ENCODE assay signal across 1 cellular context in genomic region chr13:98111168-98112098, GRCh38.
TF ChIP-seq lines count a peak whose summit lies in the region.

No MANE protein-coding gene starts in this region.

TF ChIP-seq in HepG2, 621 proteins besides CTCF, POLR2A, EP300 and RAD21 (continued from another document):
- TF ChIP-seq, protein P1, sequence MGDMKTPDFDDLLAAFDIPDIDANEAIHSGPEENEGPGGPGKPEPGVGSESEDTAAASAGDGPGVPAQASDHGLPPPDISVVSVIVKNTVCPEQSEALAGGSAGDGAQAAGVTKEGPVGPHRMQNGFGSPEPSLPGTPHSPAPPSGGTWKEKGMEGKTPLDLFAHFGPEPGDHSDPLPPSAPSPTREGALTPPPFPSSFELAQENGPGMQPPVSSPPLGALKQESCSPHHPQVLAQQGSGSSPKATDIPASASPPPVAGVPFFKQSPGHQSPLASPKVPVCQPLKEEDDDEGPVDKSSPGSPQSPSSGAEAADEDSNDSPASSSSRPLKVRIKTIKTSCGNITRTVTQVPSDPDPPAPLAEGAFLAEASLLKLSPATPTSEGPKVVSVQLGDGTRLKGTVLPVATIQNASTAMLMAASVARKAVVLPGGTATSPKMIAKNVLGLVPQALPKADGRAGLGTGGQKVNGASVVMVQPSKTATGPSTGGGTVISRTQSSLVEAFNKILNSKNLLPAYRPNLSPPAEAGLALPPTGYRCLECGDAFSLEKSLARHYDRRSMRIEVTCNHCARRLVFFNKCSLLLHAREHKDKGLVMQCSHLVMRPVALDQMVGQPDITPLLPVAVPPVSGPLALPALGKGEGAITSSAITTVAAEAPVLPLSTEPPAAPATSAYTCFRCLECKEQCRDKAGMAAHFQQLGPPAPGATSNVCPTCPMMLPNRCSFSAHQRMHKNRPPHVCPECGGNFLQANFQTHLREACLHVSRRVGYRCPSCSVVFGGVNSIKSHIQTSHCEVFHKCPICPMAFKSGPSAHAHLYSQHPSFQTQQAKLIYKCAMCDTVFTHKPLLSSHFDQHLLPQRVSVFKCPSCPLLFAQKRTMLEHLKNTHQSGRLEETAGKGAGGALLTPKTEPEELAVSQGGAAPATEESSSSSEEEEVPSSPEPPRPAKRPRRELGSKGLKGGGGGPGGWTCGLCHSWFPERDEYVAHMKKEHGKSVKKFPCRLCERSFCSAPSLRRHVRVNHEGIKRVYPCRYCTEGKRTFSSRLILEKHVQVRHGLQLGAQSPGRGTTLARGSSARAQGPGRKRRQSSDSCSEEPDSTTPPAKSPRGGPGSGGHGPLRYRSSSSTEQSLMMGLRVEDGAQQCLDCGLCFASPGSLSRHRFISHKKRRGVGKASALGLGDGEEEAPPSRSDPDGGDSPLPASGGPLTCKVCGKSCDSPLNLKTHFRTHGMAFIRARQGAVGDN (CRISPR knock-in tag; IDR thresholded peaks at IDR 0.05): peak; percentile 89
- TF ChIP-seq ZNF883 (CRISPR knock-in tag; IDR thresholded peaks at IDR 0.05; ENCODE audit: not compliant biosample characterization): peak; percentile 29
- TF ChIP-seq ZNF609 (CRISPR knock-in tag; IDR thresholded peaks at IDR 0.05; ENCODE audit: borderline replicate concordance): peak; percentile 43; the same call in 1 of the 2 replicates
- TF ChIP-seq STAG1 (CRISPR knock-in tag; IDR thresholded peaks at IDR 0.05): peak; percentile 26
- TF ChIP-seq NR2F6 (IDR thresholded peaks at IDR 0.05): 0 out of 2 replicates have a peak, but pooled peaks have one; percentile 16
- no peak for TF ChIP-seq NR2F6 (CRISPR knock-in tag; IDR thresholded peaks at IDR 0.05)
- no peak for TF ChIP-seq ATM (IDR thresholded peaks at IDR 0.05; ENCODE audit: borderline replicate concordance)
- TF ChIP-seq FOXC1 (CRISPR knock-in tag; IDR thresholded peaks at IDR 0.05; ENCODE audit: borderline replicate concordance): no peak
- 0 out of 2 replicates have a peak, but pooled peaks have one; percentile 13 for TF ChIP-seq MAX (IDR thresholded peaks at IDR 0.05)
- TF ChIP-seq IRF9 (CRISPR knock-in tag; IDR thresholded peaks at IDR 0.05; ENCODE audit: borderline replicate concordance): peak; percentile 43; the same call in 1 of the 2 replicates
- no peak for TF ChIP-seq ZNF761 (CRISPR knock-in tag; conservative IDR thresholded peaks at IDR 0.05)
- peak; percentile 39; the same call in 1 of the 2 replicates for TF ChIP-seq HDAC1 (CRISPR knock-in tag; IDR thresholded peaks at IDR 0.05)
- TF ChIP-seq ZNF574 (CRISPR knock-in tag; IDR thresholded peaks at IDR 0.05): peak; percentile 23; the same call in 1 of the 2 replicates
- TF ChIP-seq ZFX (CRISPR knock-in tag; IDR thresholded peaks at IDR 0.05; ENCODE audit: low read depth): peak; percentile 55
- TF ChIP-seq ZNF83 (CRISPR knock-in tag; IDR thresholded peaks at IDR 0.05; ENCODE audit: borderline replicate concordance): no peak
- 0 out of 2 replicates have a peak, but pooled peaks have one; percentile 47 for TF ChIP-seq ZBTB42 (CRISPR knock-in tag; IDR thresholded peaks at IDR 0.05)
